Comparison of ENCODE assay signal across 26 cellular contexts in genomic region chr3:131435000-131435399, GRCh38.
"Had no signal": no experiment of that assay in that cellular context is flagged by ENCODE, and none has a peak within 500 bp of the region (broad histone marks: within the 10 kb centered on the region; RNA-seq: fewer than 3 reads in every experiment).

No MANE protein-coding gene starts in this region.

- H3K4me3 ChIP-seq: left ventricle myocardium inferior, pancreas, prostate gland, skin epidermis, stomach, testis, thyroid gland, transverse colon, upper lobe of left lung, vagina had no signal

- H3K4me3 Mint-ChIP-seq: naive thymus-derived CD8-positive, alpha-beta T cell; nephron; neural crest cell; stimulated activated naive B cell treated with anti-CD40 and anti-IgM and Interleukin-4, amounts not matched to agents 10 μg/mL and 1 μg/mL and 100 μg/mL, for 72 hours had no signal

- H3K27ac ChIP-seq: left ventricle myocardium inferior, pancreas, prostate gland, skin epidermis, stomach, testis, thyroid gland, transverse colon, upper lobe of left lung, vagina had no signal

- H3K4me1 Mint-ChIP-seq: naive thymus-derived CD8-positive, alpha-beta T cell; nephron; neural crest cell; stimulated activated naive B cell treated with anti-CD40 and anti-IgM and Interleukin-4, amounts not matched to agents 10 μg/mL and 1 μg/mL and 100 μg/mL, for 72 hours had no signal

- H3K36me3 ChIP-seq: left ventricle myocardium inferior, pancreas, prostate gland, stomach, thyroid gland, transverse colon, upper lobe of left lung, vagina had no signal

- ATAC-seq: naive thymus-derived CD8-positive, alpha-beta T cell; pancreas; right cardiac atrium; sciatic nerve; stimulated activated naive B cell treated with anti-CD40 and anti-IgM and Interleukin-4, amounts not matched to agents 10 μg/mL and 1 μg/mL and 100 μg/mL, for 72 hours; stimulated activated naive CD8-positive, alpha-beta T cell treated with anti-CD3 and anti-CD28 coated beads, Interleukin-15, Interleukin-2, amounts not matched to agents 100 U/mL and 50 U/mL, for 24 hours had no signal

- FAIRE-seq: pancreas had no signal

- H3K9me3 Mint-ChIP-seq: nephron, neural crest cell had no signal

- H3K27me3 ChIP-seq: pancreas, stomach, testis, thyroid gland, transverse colon, upper lobe of left lung, vagina had no signal

- H3K4me1 ChIP-seq: left ventricle myocardium inferior, pancreas, prostate gland, stomach, testis, thyroid gland, transverse colon, upper lobe of left lung, vagina had no signal

- DNase-seq: islet precursor cell; left ventricle myocardium inferior; mesenchymal stem cell; naive thymus-derived CD8-positive, alpha-beta T cell; nucleus accumbens; pancreas; posterior cingulate gyrus; retina; right cardiac atrium; stimulated activated CD4-positive, alpha-beta T cell treated with anti-CD3 and anti-CD28 coated beads, Interleukin-12 subunit alpha, Interleukin-12 subunit beta, amount 100 ng/mL, for 4 hours; stimulated activated CD4-positive, alpha-beta T cell treated with anti-CD3 and anti-CD28 coated beads, Interleukin-15, amount 100 ng/mL, for 24 hours; stimulated activated CD4-positive, alpha-beta T cell treated with anti-CD3 and anti-CD28 coated beads, Interleukin-2, amount 100 ng/mL, for 24 hours; stimulated activated CD4-positive, alpha-beta T cell treated with anti-CD3 and anti-CD28 coated beads, Interleukin-4, amount 100 ng/mL, for 1 hour; stimulated activated naive B cell treated with anti-CD40 and anti-IgM and Interleukin-4, amounts not matched to agents 10 μg/mL and 1 μg/mL and 100 μg/mL, for 72 hours; stimulated activated naive CD8-positive, alpha-beta T cell treated with anti-CD3 and anti-CD28 coated beads, Interleukin-15, Interleukin-2, amounts not matched to agents 100 U/mL and 50 U/mL, for 24 hours; stomach; testis; thyroid gland; transverse colon; upper lobe of left lung had no signal

- H3K27ac Mint-ChIP-seq: naive thymus-derived CD8-positive, alpha-beta T cell; nephron; stimulated activated naive B cell treated with anti-CD40 and anti-IgM and Interleukin-4, amounts not matched to agents 10 μg/mL and 1 μg/mL and 100 μg/mL, for 72 hours had no signal

- H3K9me3 ChIP-seq: left ventricle myocardium inferior, pancreas, prostate gland, stomach, testis, thyroid gland, transverse colon, upper lobe of left lung, vagina had no signal

- H3K36me3 Mint-ChIP-seq: naive thymus-derived CD8-positive, alpha-beta T cell had no signal
